33 cellular contexts compared by ENCODE assay signal in genomic region chr11:105969756-105970155, GRCh38.
"Had no signal": no experiment of that assay in that cellular context is flagged by ENCODE, and none has a peak within 500 bp of the region (broad histone marks: within the 10 kb centered on the region; RNA-seq: fewer than 3 reads in every experiment).

No MANE protein-coding gene starts in this region.

- H3K27ac ChIP-seq: adrenal gland, body of pancreas, brain microvascular endothelial cell, breast epithelium, VCaP had no signal

- H3K36me3 ChIP-seq: adrenal gland, brain microvascular endothelial cell had no signal

- H3K27me3 ChIP-seq: adrenal gland, body of pancreas, brain microvascular endothelial cell, breast epithelium had no signal

- FAIRE-seq: astrocyte, TTC549 had no signal

- DNase-seq: activated B cell treated with CpG ODN at 0.5 μM for 24 hours; activated CD4-positive, alpha-beta memory T cell treated with anti-CD3 and anti-CD28 coated beads for 36 hours; activated CD4-positive, alpha-beta T cell treated with anti-CD3 and anti-CD28 coated beads for 4 hours; activated CD4-positive, alpha-beta T cell treated with anti-CD3 and anti-CD28 coated beads, Interleukin-2, amount 10 ng/mL, durations not matched to agents 24 days and 14 days; activated CD4-positive, alpha-beta T cell treated with anti-CD3 and anti-CD28 coated beads, Interleukin-2, amount 50 U/mL, for 1 hour; activated CD4-positive, alpha-beta T cell treated with anti-CD3 and anti-CD28 coated beads, Interleukin-2, amount 50 U/mL, for 4 hours; activated CD4-positive, CD25-positive, alpha-beta regulatory T cell treated with anti-CD3 and anti-CD28 coated beads, Interleukin-2, amount 50 U/mL, for 72 hours; activated CD8-positive, alpha-beta memory T cell treated with anti-CD3 and anti-CD28 coated beads, Interleukin-2, amount 50 U/mL, for 4 hours; activated CD8-positive, alpha-beta T cell treated with anti-CD3 and anti-CD28 coated beads for 36 hours; activated effector memory CD4-positive, alpha-beta T cell treated with anti-CD3 and anti-CD28 coated beads, Interleukin-2, amount 50 U/mL, for 16 hours; activated gamma-delta T cell treated with Interleukin-2 at 50 U/mL for 16 hours; activated naive CD4-positive, alpha-beta T cell; activated naive CD4-positive, alpha-beta T cell treated with anti-CD3 and anti-CD28 coated beads for 36 hours; activated naive CD4-positive, alpha-beta T cell treated with anti-CD3 and anti-CD28 coated beads, Interleukin-2, amount 50 U/mL, for 16 hours; activated naive CD8-positive, alpha-beta T cell treated with anti-CD3 and anti-CD28 coated beads for 36 hours; activated T-cell treated with anti-CD3 and anti-CD28 coated beads for 4 hours; activated T-cell treated with anti-CD3 and anti-CD28 coated beads, Interleukin-2, amount 50 U/mL, for 1 hour; activated T-cell treated with anti-CD3 and anti-CD28 coated beads, Interleukin-2, amount 50 U/mL, for 4 hours; activated T-cell treated with anti-CD3 and anti-CD28 coated beads, Interleukin-2, amount 50 U/mL, for 72 hours; adrenal gland; amniotic stem cell; aorta; body of pancreas; brain microvascular endothelial cell; central memory CD4-positive, alpha-beta T cell; T-helper 2 cell; T-helper 9 cell had no signal

- ATAC-seq: activated CD8-positive, alpha-beta T cell treated with anti-CD3 and anti-CD28 coated beads for 36 hours; activated naive CD4-positive, alpha-beta T cell treated with anti-CD3 and anti-CD28 coated beads, Interleukin-2, amount 50 U/mL, for 72 hours; activated T-cell treated with anti-CD3 and anti-CD28 coated beads, Interleukin-2, amount 50 U/mL, for 4 hours; activated T-cell treated with anti-CD3 and anti-CD28 coated beads, Interleukin-2, amount 50 U/mL, for 72 hours; activated T-helper 17 cell treated with anti-CD3 and anti-CD28 coated beads, Interleukin-2, amount 50 U/mL, for 72 hours; body of pancreas had no signal

- H3K4me3 ChIP-seq: adrenal gland, body of pancreas, breast epithelium had no signal

- H3K9me3 ChIP-seq: adrenal gland, body of pancreas, breast epithelium had no signal

- H3K4me1 ChIP-seq: adrenal gland, breast epithelium had no signal
